ENCODE assay signal across 1 cellular context in genomic region chr5:81971694-81972495, GRCh38.
TF ChIP-seq lines count a peak whose summit lies in the region.

Gene ATG10 (plus strand): TSS chr5:81972023. CDS start chr5:81987571, 15,548 bp downstream.

TF ChIP-seq in HepG2, 621 proteins besides CTCF, POLR2A, EP300 and RAD21 (continued from another document and continues in another):
- TF ChIP-seq ZFP36L1 (CRISPR knock-in tag; IDR thresholded peaks at IDR 0.05) (no peak), KLF9 (CRISPR knock-in tag; IDR thresholded peaks at IDR 0.05; ENCODE audit: low read depth) (no peak), ZNF639 (CRISPR knock-in tag; conservative IDR thresholded peaks at IDR 0.05) (0 out of 2 replicates have a peak, but pooled peaks have one; percentile 32), HCFC1 (IDR thresholded peaks at IDR 0.05; ENCODE audit: low read depth, low read length) (no peak), SRSF9 (IDR thresholded peaks at IDR 0.05; ENCODE audit: borderline replicate concordance, insufficient read depth, low read depth, low read length, poor library complexity, severe bottlenecking) (no peak), ZNF607 (CRISPR knock-in tag; IDR thresholded peaks at IDR 0.05; ENCODE audit: borderline replicate concordance) (peak; percentile 98), ZSCAN20 (CRISPR knock-in tag; IDR thresholded peaks at IDR 0.05; ENCODE audit: borderline replicate concordance) (no peak), SSRP1 (CRISPR knock-in tag; IDR thresholded peaks at IDR 0.05) (no peak), ZNF83 (CRISPR knock-in tag; IDR thresholded peaks at IDR 0.05; ENCODE audit: borderline replicate concordance) (no peak), JDP2 (CRISPR knock-in tag; IDR thresholded peaks at IDR 0.05; ENCODE audit: borderline replicate concordance) (no peak), RARA (CRISPR knock-in tag; IDR thresholded peaks at IDR 0.05) (peak; percentile 32), GATAD1 (CRISPR knock-in tag; IDR thresholded peaks at IDR 0.05) (peak; percentile 79), ZNF3 (CRISPR knock-in tag; IDR thresholded peaks at IDR 0.05) (0 out of 2 replicates have a peak, but pooled peaks have one; percentile 51), GPBP1L1 (CRISPR knock-in tag; IDR thresholded peaks at IDR 0.05) (no peak), ZKSCAN5 (CRISPR knock-in tag; IDR thresholded peaks at IDR 0.05) (no peak), ZNF350 (CRISPR knock-in tag; IDR thresholded peaks at IDR 0.05; ENCODE audit: borderline replicate concordance, low read depth) (peak; percentile 82), HMG20A (CRISPR knock-in tag; IDR thresholded peaks at IDR 0.05; ENCODE audit: borderline replicate concordance) (no peak), NR2C2 (CRISPR knock-in tag; IDR thresholded peaks at IDR 0.05; ENCODE audit: borderline replicate concordance) (peak; percentile 89), ZNF772 (CRISPR knock-in tag; IDR thresholded peaks at IDR 0.05) (peak; percentile 97), MAFF (IDR thresholded peaks at IDR 0.05; ENCODE audit: low read depth, low read length) (no peak), ZNF10 (CRISPR knock-in tag; IDR thresholded peaks at IDR 0.05; ENCODE audit: borderline replicate concordance, low read depth) (no peak), PCBP1 (IDR thresholded peaks at IDR 0.05; ENCODE audit: borderline replicate concordance, low read depth, low read length) (no peak), RELA (CRISPR knock-in tag; IDR thresholded peaks at IDR 0.05) (peak; percentile 69; the same call in 1 of the 2 replicates), TAF1 (CRISPR knock-in tag; IDR thresholded peaks at IDR 0.05) (peak; percentile 82), WIZ (CRISPR knock-in tag; IDR thresholded peaks at IDR 0.05) (0 out of 2 replicates have a peak, but pooled peaks have one; percentile 71), ZNF230 (CRISPR knock-in tag; IDR thresholded peaks at IDR 0.05) (no peak), SETDB1 (CRISPR knock-in tag; IDR thresholded peaks at IDR 0.05; ENCODE audit: borderline replicate concordance) (no peak), KAT7 (CRISPR knock-in tag; IDR thresholded peaks at IDR 0.05; ENCODE audit: borderline replicate concordance) (0 out of 2 replicates have a peak, but pooled peaks have one; percentile 22), ZBTB44 (CRISPR knock-in tag; IDR thresholded peaks at IDR 0.05) (peak; percentile 36; the same call in 1 of the 2 replicates), ZNF12 (CRISPR knock-in tag; IDR thresholded peaks at IDR 0.05) (no peak; the same call in 1 of the 2 replicates), ATM (IDR thresholded peaks at IDR 0.05; ENCODE audit: borderline replicate concordance) (no peak), KLF15 (CRISPR knock-in tag; IDR thresholded peaks at IDR 0.05; ENCODE audit: borderline replicate concordance) (peak; percentile 90), MYC (CRISPR knock-in tag; IDR thresholded peaks at IDR 0.05; ENCODE audit: borderline replicate concordance) (peak; percentile 64; the same call in 1 of the 2 replicates), KMT2A (CRISPR knock-in tag; IDR thresholded peaks at IDR 0.05) (peak; percentile 82), ZNF431 (CRISPR knock-in tag; IDR thresholded peaks at IDR 0.05; ENCODE audit: borderline replicate concordance, low read depth) (peak; percentile 74; the same call in 1 of the 2 replicates), PHF5A (CRISPR knock-in tag; IDR thresholded peaks at IDR 0.05; ENCODE audit: low read depth, unreplicated experiment) (no peak), ZEB1 (IDR thresholded peaks at IDR 0.05; ENCODE audit: insufficient replicate concordance, low read depth) (no peak), ARID3A (IDR thresholded peaks at IDR 0.05; ENCODE audit: low read depth, low read length) (no peak), ZNF879 (CRISPR knock-in tag; IDR thresholded peaks at IDR 0.05) (no peak), ZNF724P (CRISPR knock-in tag; IDR thresholded peaks at IDR 0.05; ENCODE audit: borderline replicate concordance) (peak; percentile 78; the same call in 1 of the 2 replicates), THRA (CRISPR knock-in tag; IDR thresholded peaks at IDR 0.05; ENCODE audit: borderline replicate concordance) (no peak; the same call in none of the 2 replicates), NKX3-1 (CRISPR knock-in tag; IDR thresholded peaks at IDR 0.05) (no peak; the same call in 1 of the 2 replicates), HDAC1 (CRISPR knock-in tag; IDR thresholded peaks at IDR 0.05) (peak; percentile 47), ZKSCAN8 (CRISPR knock-in tag; IDR thresholded peaks at IDR 0.05; ENCODE audit: borderline replicate concordance) (peak; percentile 65), SAP130 (CRISPR knock-in tag; IDR thresholded peaks at IDR 0.05; ENCODE audit: low read depth) (peak; percentile 53), HNF4A (CRISPR knock-in tag; IDR thresholded peaks at IDR 0.05) (peak; percentile 37; the same call in 1 of the 2 replicates), CBX1 (IDR thresholded peaks at IDR 0.05; ENCODE audit: low read depth) (peak; percentile 38), ZNF24 (IDR thresholded peaks at IDR 0.05) (no peak), SMC3 (IDR thresholded peaks at IDR 0.05; ENCODE audit: low read length) (no peak), GABPA (IDR thresholded peaks at IDR 0.05; ENCODE audit: low read depth, low read length) (no peak), GABPA (CRISPR knock-in tag; IDR thresholded peaks at IDR 0.05; ENCODE audit: low read depth) (no peak), FOXO1 (CRISPR knock-in tag; IDR thresholded peaks at IDR 0.05) (peak; percentile 54; the same call in 1 of the 2 replicates), SMAD3 (CRISPR knock-in tag; IDR thresholded peaks at IDR 0.05) (0 out of 2 replicates have a peak, but pooled peaks have one; percentile 29), MED1 (CRISPR knock-in tag; IDR thresholded peaks at IDR 0.05) (no peak; the same call in 1 of the 2 replicates), ZFAT (CRISPR knock-in tag; conservative IDR thresholded peaks at IDR 0.05) (no peak), SP5 (CRISPR knock-in tag; IDR thresholded peaks at IDR 0.05; ENCODE audit: borderline replicate concordance, low read depth) (peak; percentile 43; the same call in 1 of the 2 replicates), RERE (CRISPR knock-in tag; IDR thresholded peaks at IDR 0.05; ENCODE audit: low read depth) (peak; percentile 22; the same call in 1 of the 2 replicates)
